In genomic region chr18:56066524-56067215, GRCh38 we compare ENCODE assay signal across 18 cellular contexts.
"Had no signal": no experiment of that assay in that cellular context is flagged by ENCODE, and none has a peak within 500 bp of the region (broad histone marks: within the 10 kb centered on the region; RNA-seq: fewer than 3 reads in every experiment).

No MANE protein-coding gene starts in this region.

- H3K27me3 ChIP-seq: brain microvascular endothelial cell, gastroesophageal sphincter, left lung, right lobe of liver, stomach, tibial artery had no signal

- H3K4me3 ChIP-seq: gastroesophageal sphincter, left lung, right lobe of liver, stomach, tibial artery had no signal

- H3K9me3 ChIP-seq: gastroesophageal sphincter, right lobe of liver, stomach, tibial artery had no signal

- H3K27me3 Mint-ChIP-seq: activated naive CD8-positive, alpha-beta T cell treated with anti-CD3 and anti-CD28 coated beads, Interleukin-2, amount 10 ng/mL, durations not matched to agents 7 days and 5 days; memory B cell; progenitor cell of endocrine pancreas had no signal

- H3K27ac Mint-ChIP-seq: activated naive CD8-positive, alpha-beta T cell treated with anti-CD3 and anti-CD28 coated beads, Interleukin-2, amount 10 ng/mL, durations not matched to agents 7 days and 5 days; memory B cell; natural killer cell; progenitor cell of endocrine pancreas; T-helper 2 cell treated with Interferon-gamma antibody and Interleukin-4, amounts not matched to agents 5 μg/mL and 100 μg/mL, for 36 hours had no signal

- H3K4me3 Mint-ChIP-seq: activated naive CD8-positive, alpha-beta T cell treated with anti-CD3 and anti-CD28 coated beads, Interleukin-2, amount 10 ng/mL, durations not matched to agents 7 days and 5 days; memory B cell; natural killer cell; T-helper 2 cell treated with Interferon-gamma antibody and Interleukin-4, amounts not matched to agents 5 μg/mL and 100 μg/mL, for 36 hours had no signal

- DNase-seq: activated CD4-positive, CD25-positive, alpha-beta regulatory T cell; activated naive CD4-positive, alpha-beta T cell; activated naive CD8-positive, alpha-beta T cell treated with anti-CD3 and anti-CD28 coated beads, Interleukin-2, amount 10 ng/mL, durations not matched to agents 7 days and 5 days; activated T-cell treated with anti-CD3 and anti-CD28 coated beads for 4 hours; brain microvascular endothelial cell; cerebellar nuclear complex; dermis blood vessel endothelial cell; left lung; natural killer cell; nucleus accumbens; right lobe of liver; stimulated activated CD4-positive, alpha-beta T cell treated with anti-CD3 and anti-CD28 coated beads, Interleukin-1b, Interleukin-23, amount 100 ng/mL, for 48 hours; stomach; tibial artery had no signal

- H3K4me1 Mint-ChIP-seq: activated naive CD8-positive, alpha-beta T cell treated with anti-CD3 and anti-CD28 coated beads, Interleukin-2, amount 10 ng/mL, durations not matched to agents 7 days and 5 days; memory B cell; natural killer cell had no signal

- H3K4me1 ChIP-seq: left lung, stomach, tibial artery had no signal

- H3K36me3 ChIP-seq: brain microvascular endothelial cell, gastroesophageal sphincter, left lung, right lobe of liver, stomach, tibial artery had no signal

- ATAC-seq: gastroesophageal sphincter, left lung, natural killer cell, right lobe of liver had no signal

- H3K9me3 Mint-ChIP-seq: memory B cell; T-helper 2 cell treated with Interferon-gamma antibody and Interleukin-4, amounts not matched to agents 5 μg/mL and 100 μg/mL, for 36 hours had no signal

- H3K36me3 Mint-ChIP-seq: activated naive CD8-positive, alpha-beta T cell treated with anti-CD3 and anti-CD28 coated beads, Interleukin-2, amount 10 ng/mL, durations not matched to agents 7 days and 5 days; memory B cell; natural killer cell had no signal

- H3K27ac ChIP-seq: brain microvascular endothelial cell, gastroesophageal sphincter, left lung, right lobe of liver, stomach, tibial artery had no signal
